ENCODE assay signal across 12 cellular contexts in genomic region chr11:62958547-62959071, GRCh38. TPM values are rescaled to one million over a fixed set of nuclear protein-coding genes. Genes with fewer than 3 reads are reported as not detected.
DNase-seq lines count a peak whose midpoint lies in the region; ATAC-seq and TF ChIP-seq lines count a peak whose summit lies in the region.
"Had no signal": no experiment of that assay in that cellular context is flagged by ENCODE, and none has a peak within 500 bp of the region (broad histone marks: within the 10 kb centered on the region; RNA-seq: fewer than 3 reads in every experiment).

No MANE protein-coding gene starts in this region.

- intact Hi-C loops in CD4-positive, alpha-beta T cell (cut with DNase I, micrococcal nuclease), result no loop called here

- no peak overlapping the region for H3K27ac Mint-ChIP-seq in CD4-positive, alpha-beta T cell

- CTCF ChIA-PET in CD4-positive, alpha-beta T cell (lab: Charles Lee), result no interaction called here

- peak; percentile 29 for ATAC-seq in esophagus mucosa
- peak; percentile 64 for ATAC-seq in omental fat pad (ENCODE audit: low FRiP score)
- ATAC-seq in CD4-positive, alpha-beta T cell (ENCODE audit: poor library complexity), result no peak
- ATAC-seq in HG03175 (IDR thresholded peaks at IDR 0.05; ENCODE audit: unreplicated experiment), result no peak

- no peaks in the 10 kb centered on the region for H3K9me3 Mint-ChIP-seq in CD4-positive, alpha-beta T cell

- H3K27me3 ChIP-seq in CD4-positive, alpha-beta T cell (ENCODE audit: control insufficient read depth, insufficient read depth, low read length), result no peaks in the 10 kb centered on the region

- H3K27ac ChIP-seq in CD4-positive, alpha-beta T cell (ENCODE audit: low read depth, low read length), result no peak overlapping the region

- no peaks in the 10 kb centered on the region for H3K4me1 Mint-ChIP-seq in CD4-positive, alpha-beta T cell (ENCODE audit: low read depth)

- no peak overlapping the region for H3K4me3 Mint-ChIP-seq in CD4-positive, alpha-beta T cell

- DNase-seq in DMS53 treated with DMSO at 0.1 percent for 48 hours (lab: John Stamatoyannopoulos, UW; ENCODE audit: unreplicated experiment), result peak; percentile 3
- DNase-seq in NCI-H69 (lab: John Stamatoyannopoulos, UW), result peak; percentile 41
- no peak for DNase-seq in omental fat pad (ENCODE audit: low spot score)
- DNase-seq in CD4-positive, alpha-beta T cell, result no peak
- no peak for DNase-seq in 8988T
- no peak for DNase-seq in amniotic stem cell (lab: John Stamatoyannopoulos, UW)
- DNase-seq: Calu3 had no signal

- H3K36me3 Mint-ChIP-seq in CD4-positive, alpha-beta T cell (ENCODE audit: low read depth), result no peaks in the 10 kb centered on the region

- H3K9me3 ChIP-seq in CD4-positive, alpha-beta T cell (ENCODE audit: control insufficient read depth, low read length), result no peaks in the 10 kb centered on the region
- H3K9me3 ChIP-seq: HAP-1 had no signal

- H3K27me3 Mint-ChIP-seq in CD4-positive, alpha-beta T cell, result peaks cover 35% of the 10 kb centered on the region

- TF ChIP-seq CTCF in omental fat pad (IDR thresholded peaks at IDR 0.05), result no peak
- TF ChIP-seq CTCF in CD4-positive, alpha-beta T cell (IDR thresholded peaks at IDR 0.05), result no peak

- POLR2A ChIA-PET in CD4-positive, alpha-beta T cell (lab: Charles Lee), result no interaction called here

RNA-seq across cellular contexts. Expression of gene SLC22A6, which starts 26.2 kb away (rescaled TPM):
- total RNA-seq in esophagus mucosa, result not detected
- not detected for total RNA-seq in omental fat pad
- not detected for total RNA-seq in CD4-positive, alpha-beta T cell
- total RNA-seq: Calu3, pulmonary artery endothelial cell had no signal

RNA-seq across cellular contexts. Expression of gene CHRM1, which starts 37.4 kb away (rescaled TPM):
- total RNA-seq in esophagus mucosa (not detected), omental fat pad (not detected)
- not detected for total RNA-seq in CD4-positive, alpha-beta T cell
- total RNA-seq: Calu3, cerebellum, pulmonary artery endothelial cell had no signal

RNA-seq across cellular contexts. Expression of gene SLC22A8, which starts 57.0 kb away (rescaled TPM):
- not detected for total RNA-seq in esophagus mucosa
- not detected for total RNA-seq in omental fat pad
- total RNA-seq in CD4-positive, alpha-beta T cell, result not detected
- total RNA-seq: Calu3, pulmonary artery endothelial cell had no signal

Comparison
In these comparisons a context has a peak if more than half of its experiments do, and no peak if none do; other contexts are left out.
1. DNase-seq: peak in DMS53 treated with DMSO at 0.1 percent for 48 hours (single experiment) and NCI-H69 (single experiment); none in omental fat pad (single experiment), CD4-positive, alpha-beta T cell (0 of 10), 8988T (single experiment) and amniotic stem cell (single experiment).
2. ATAC-seq: peak in esophagus mucosa (single experiment) and omental fat pad (single experiment); none in CD4-positive, alpha-beta T cell (single experiment) and HG03175 (single experiment).